8 cellular contexts compared by ENCODE assay signal in genomic region chr5:18281947-18282557, GRCh38.
DNase-seq lines count a peak whose midpoint lies in the region; ATAC-seq and TF ChIP-seq lines count a peak whose summit lies in the region.

No MANE protein-coding gene starts in this region.

- no peaks in the 10 kb centered on the region for H3K4me1 ChIP-seq in heart left ventricle
- H3K4me1 ChIP-seq in right cardiac atrium (ENCODE audit: control insufficient read depth, insufficient read depth, low read length) = no peaks in the 10 kb centered on the region
- no peaks in the 10 kb centered on the region for H3K4me1 ChIP-seq in breast epithelium

- peak in 8 of 12 donors; percentile 11 to 44 (median 31) for TF ChIP-seq CTCF in heart left ventricle (IDR thresholded peaks at IDR 0.05)
- peak in 2 of 3 donors; percentile 28 to 40 for TF ChIP-seq CTCF in breast epithelium (IDR thresholded peaks at IDR 0.05)
- peak; percentile 48 for TF ChIP-seq CTCF in nephron progenitor cell (IDR thresholded peaks at IDR 0.05)

- H3K4me3 ChIP-seq in heart left ventricle = no peak overlapping the region
- no peak overlapping the region for H3K4me3 ChIP-seq in right cardiac atrium (ENCODE audit: low read length)
- H3K4me3 ChIP-seq in breast epithelium = no peak overlapping the region

- H3K36me3 ChIP-seq in heart left ventricle = no peaks in the 10 kb centered on the region
- H3K36me3 ChIP-seq in breast epithelium = no peaks in the 10 kb centered on the region

- no peak for ATAC-seq in heart left ventricle
- no peak for ATAC-seq in right cardiac atrium
- ATAC-seq in GM21619 (IDR thresholded peaks at IDR 0.05; ENCODE audit: unreplicated experiment) = no peak
- ATAC-seq in HG02588 (IDR thresholded peaks at IDR 0.05; ENCODE audit: unreplicated experiment) = no peak

- H3K27ac ChIP-seq in heart left ventricle (no peak overlapping the region), right cardiac atrium (ENCODE audit: low read length) (no peak overlapping the region), breast epithelium (no peak overlapping the region)

- H3K9me3 ChIP-seq in heart left ventricle = peaks cover 0 to 2% (median 0%) of the 10 kb centered on the region in 12 donors
- no peaks in the 10 kb centered on the region for H3K9me3 ChIP-seq in right cardiac atrium (ENCODE audit: control insufficient read depth, low read length)
- no peaks in the 10 kb centered on the region for H3K9me3 ChIP-seq in breast epithelium

- intact Hi-C loops in heart left ventricle (cut with DNase I) (loop anchor here in 1 of 10 donors (10.0 kb wide), 1 partner anchor 1067 kb away; the partner anchor contains the start of gene BASP1), right cardiac atrium (cut with DNase I) (no loop called here), breast epithelium (cut with DNase I; ENCODE audit: low total_unique reads) (no loop called here)

- peaks cover 0 to 4% (median 0%) of the 10 kb centered on the region in 9 donors for H3K27me3 ChIP-seq in heart left ventricle
- no peaks in the 10 kb centered on the region for H3K27me3 ChIP-seq in right cardiac atrium (ENCODE audit: control insufficient read depth, insufficient read depth)
- no peaks in the 10 kb centered on the region for H3K27me3 ChIP-seq in breast epithelium

- H3K36me3 Mint-ChIP-seq in nephron progenitor cell (ENCODE audit: low read depth) = no peaks in the 10 kb centered on the region

- peaks cover 4% of the 10 kb centered on the region for H3K9me3 Mint-ChIP-seq in nephron progenitor cell

- no peak overlapping the region for H3K4me3 Mint-ChIP-seq in nephron progenitor cell

- no peaks in the 10 kb centered on the region for H3K4me1 Mint-ChIP-seq in nephron progenitor cell

- no peak overlapping the region for H3K27ac Mint-ChIP-seq in nephron progenitor cell

- H3K27me3 Mint-ChIP-seq in nephron progenitor cell (ENCODE audit: low read depth, poor library complexity) = peaks cover 6% of the 10 kb centered on the region

- TF ChIP-seq POLR2A in heart left ventricle (IDR thresholded peaks at IDR 0.05) (no peak), breast epithelium (IDR thresholded peaks at IDR 0.05) (no peak)

- DNase-seq in heart left ventricle (no peak), right cardiac atrium (no peak), NCI-H524 (lab: John Stamatoyannopoulos, UW) (peak; percentile 41 to 86), breast epithelium (ENCODE audit: low spot score in 2 of 2) (no peak), nephron progenitor cell (no peak)
- DNase-seq in activated naive CD4-positive, alpha-beta T cell treated with Interleukin-2 at 50 U/mL for 16 hours = no peak

- WGBS in heart left ventricle, 4 donors = 26 to 45% (median 41%) methylated on average over 3 of the region's 3 CpGs
- WGBS in right cardiac atrium = 33% methylated on average over 3 of the region's 3 CpGs

Comparison
In these comparisons a context has a peak if more than half of its experiments do, and no peak if none do; other contexts are left out.
1. DNase-seq: peak in NCI-H524 (2 of 2); none in heart left ventricle (0 of 5), right cardiac atrium (0 of 3), breast epithelium (0 of 2), nephron progenitor cell (single experiment) and activated naive CD4-positive, alpha-beta T cell treated with Interleukin-2 at 50 U/mL for 16 hours (single experiment).
2. Peak in every context shown above with its lines, with median percentiles within 50 percentile points of each other: CTCF ChIP-seq.